1 cellular context compared by ENCODE assay signal in genomic region chrX:129905787-129906580, GRCh38.
TF ChIP-seq lines count a peak whose summit lies in the region.

A gene with protein sequence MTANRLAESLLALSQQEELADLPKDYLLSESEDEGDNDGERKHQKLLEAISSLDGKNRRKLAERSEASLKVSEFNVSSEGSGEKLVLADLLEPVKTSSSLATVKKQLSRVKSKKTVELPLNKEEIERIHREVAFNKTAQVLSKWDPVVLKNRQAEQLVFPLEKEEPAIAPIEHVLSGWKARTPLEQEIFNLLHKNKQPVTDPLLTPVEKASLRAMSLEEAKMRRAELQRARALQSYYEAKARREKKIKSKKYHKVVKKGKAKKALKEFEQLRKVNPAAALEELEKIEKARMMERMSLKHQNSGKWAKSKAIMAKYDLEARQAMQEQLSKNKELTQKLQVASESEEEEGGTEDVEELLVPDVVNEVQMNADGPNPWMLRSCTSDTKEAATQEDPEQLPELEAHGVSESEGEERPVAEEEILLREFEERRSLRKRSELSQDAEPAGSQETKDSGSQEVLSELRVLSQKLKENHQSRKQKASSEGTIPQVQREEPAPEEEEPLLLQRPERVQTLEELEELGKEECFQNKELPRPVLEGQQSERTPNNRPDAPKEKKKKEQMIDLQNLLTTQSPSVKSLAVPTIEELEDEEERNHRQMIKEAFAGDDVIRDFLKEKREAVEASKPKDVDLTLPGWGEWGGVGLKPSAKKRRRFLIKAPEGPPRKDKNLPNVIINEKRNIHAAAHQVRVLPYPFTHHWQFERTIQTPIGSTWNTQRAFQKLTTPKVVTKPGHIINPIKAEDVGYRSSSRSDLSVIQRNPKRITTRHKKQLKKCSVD (plus strand): TSS chrX:129906164. CDS start chrX:129906211, 47 bp downstream.

TF ChIP-seq in HepG2, 621 proteins besides CTCF, POLR2A, EP300 and RAD21 (continued from another document and continues in another):
- TF ChIP-seq FOXP4 (CRISPR knock-in tag; IDR thresholded peaks at IDR 0.05) (peak; percentile 32), ARNT2 (CRISPR knock-in tag; IDR thresholded peaks at IDR 0.05; ENCODE audit: low read depth) (peak; percentile 66; the same call in 1 of the 2 replicates), HCFC1 (IDR thresholded peaks at IDR 0.05; ENCODE audit: low read depth, low read length) (0 out of 2 replicates have a peak, but pooled peaks have one; percentile 8), NONO (IDR thresholded peaks at IDR 0.05) (no peak), NONO (CRISPR knock-in tag; conservative IDR thresholded peaks at IDR 0.05) (peak; percentile 67), SAP130 (CRISPR knock-in tag; IDR thresholded peaks at IDR 0.05; ENCODE audit: low read depth) (peak; percentile 93), HES4 (CRISPR knock-in tag; IDR thresholded peaks at IDR 0.05; ENCODE audit: borderline replicate concordance) (0 out of 2 replicates have a peak, but pooled peaks have one; percentile 34), NFAT5 (CRISPR knock-in tag; IDR thresholded peaks at IDR 0.05) (0 out of 2 replicates have a peak, but pooled peaks have one; percentile 26), MXI1 (IDR thresholded peaks at IDR 0.05; ENCODE audit: borderline replicate concordance, low read depth, low read length) (peak; percentile 81; the same call in 1 of the 3 replicates), KLF16 (CRISPR knock-in tag; IDR thresholded peaks at IDR 0.05) (peak in 1 of 2 experiments; percentile 22; a peak in 1 of 4 replicates), ZFP91 (CRISPR knock-in tag; IDR thresholded peaks at IDR 0.05; ENCODE audit: borderline replicate concordance) (peak; percentile 31; the same call in 1 of the 2 replicates), GABPB1 (CRISPR knock-in tag; IDR thresholded peaks at IDR 0.05) (peak; percentile 95), HINFP (CRISPR knock-in tag; IDR thresholded peaks at IDR 0.05; ENCODE audit: low read depth) (0 out of 2 replicates have a peak, but pooled peaks have one; percentile 19), SIX1 (CRISPR knock-in tag; IDR thresholded peaks at IDR 0.05; ENCODE audit: borderline replicate concordance) (no peak), REPIN1 (CRISPR knock-in tag; IDR thresholded peaks at IDR 0.05; ENCODE audit: borderline replicate concordance, low read depth) (peak; percentile 39; the same call in 1 of the 2 replicates), TFAP4 (IDR thresholded peaks at IDR 0.05; ENCODE audit: borderline replicate concordance, low read depth) (peak; percentile 27; the same call in 1 of the 2 replicates), HMG20B (CRISPR knock-in tag; conservative IDR thresholded peaks at IDR 0.05) (no peak), ETV5 (CRISPR knock-in tag; IDR thresholded peaks at IDR 0.05; ENCODE audit: borderline replicate concordance) (peak; percentile 49; the same call in 1 of the 2 replicates), ZFY (CRISPR knock-in tag; IDR thresholded peaks at IDR 0.05) (peak; percentile 81)
- TF ChIP-seq, protein P1, sequence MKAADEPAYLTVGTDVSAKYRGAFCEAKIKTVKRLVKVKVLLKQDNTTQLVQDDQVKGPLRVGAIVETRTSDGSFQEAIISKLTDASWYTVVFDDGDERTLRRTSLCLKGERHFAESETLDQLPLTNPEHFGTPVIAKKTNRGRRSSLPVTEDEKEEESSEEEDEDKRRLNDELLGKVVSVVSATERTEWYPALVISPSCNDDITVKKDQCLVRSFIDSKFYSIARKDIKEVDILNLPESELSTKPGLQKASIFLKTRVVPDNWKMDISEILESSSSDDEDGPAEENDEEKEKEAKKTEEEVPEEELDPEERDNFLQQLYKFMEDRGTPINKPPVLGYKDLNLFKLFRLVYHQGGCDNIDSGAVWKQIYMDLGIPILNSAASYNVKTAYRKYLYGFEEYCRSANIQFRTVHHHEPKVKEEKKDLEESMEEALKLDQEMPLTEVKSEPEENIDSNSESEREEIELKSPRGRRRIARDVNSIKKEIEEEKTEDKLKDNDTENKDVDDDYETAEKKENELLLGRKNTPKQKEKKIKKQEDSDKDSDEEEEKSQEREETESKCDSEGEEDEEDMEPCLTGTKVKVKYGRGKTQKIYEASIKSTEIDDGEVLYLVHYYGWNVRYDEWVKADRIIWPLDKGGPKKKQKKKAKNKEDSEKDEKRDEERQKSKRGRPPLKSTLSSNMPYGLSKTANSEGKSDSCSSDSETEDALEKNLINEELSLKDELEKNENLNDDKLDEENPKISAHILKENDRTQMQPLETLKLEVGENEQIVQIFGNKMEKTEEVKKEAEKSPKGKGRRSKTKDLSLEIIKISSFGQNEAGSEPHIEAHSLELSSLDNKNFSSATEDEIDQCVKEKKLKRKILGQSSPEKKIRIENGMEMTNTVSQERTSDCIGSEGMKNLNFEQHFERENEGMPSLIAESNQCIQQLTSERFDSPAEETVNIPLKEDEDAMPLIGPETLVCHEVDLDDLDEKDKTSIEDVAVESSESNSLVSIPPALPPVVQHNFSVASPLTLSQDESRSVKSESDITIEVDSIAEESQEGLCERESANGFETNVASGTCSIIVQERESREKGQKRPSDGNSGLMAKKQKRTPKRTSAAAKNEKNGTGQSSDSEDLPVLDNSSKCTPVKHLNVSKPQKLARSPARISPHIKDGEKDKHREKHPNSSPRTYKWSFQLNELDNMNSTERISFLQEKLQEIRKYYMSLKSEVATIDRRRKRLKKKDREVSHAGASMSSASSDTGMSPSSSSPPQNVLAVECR (CRISPR knock-in tag; IDR thresholded peaks at IDR 0.05; ENCODE audit: borderline replicate concordance): peak; percentile 70; the same call in 1 of the 2 replicates
- TF ChIP-seq, protein P2, sequence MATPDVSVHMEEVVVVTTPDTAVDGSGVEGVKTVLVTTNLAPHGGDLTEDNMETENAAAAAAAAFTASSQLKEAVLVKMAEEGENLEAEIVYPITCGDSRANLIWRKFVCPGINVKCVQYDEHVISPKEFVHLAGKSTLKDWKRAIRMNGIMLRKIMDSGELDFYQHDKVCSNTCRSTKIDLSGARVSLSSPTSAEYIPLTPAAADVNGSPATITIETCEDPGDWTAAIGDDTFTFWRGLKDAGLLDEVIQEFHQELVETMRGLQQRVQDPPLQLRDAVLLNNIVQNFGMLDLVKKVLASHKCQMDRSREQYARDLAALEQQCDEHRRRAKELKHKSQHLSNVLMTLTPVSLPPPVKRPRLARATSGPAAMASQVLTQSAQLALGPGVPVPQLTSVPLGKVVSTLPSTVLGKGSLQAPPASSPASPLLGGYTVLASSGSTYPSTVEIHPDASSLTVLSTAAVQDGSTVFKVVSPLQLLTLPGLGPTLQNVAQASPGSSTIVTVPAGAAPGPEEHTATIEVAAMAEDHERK (CRISPR knock-in tag; IDR thresholded peaks at IDR 0.05; ENCODE audit: low read depth): peak; percentile 61; the same call in 1 of the 2 replicates
- TF ChIP-seq, protein P3, sequence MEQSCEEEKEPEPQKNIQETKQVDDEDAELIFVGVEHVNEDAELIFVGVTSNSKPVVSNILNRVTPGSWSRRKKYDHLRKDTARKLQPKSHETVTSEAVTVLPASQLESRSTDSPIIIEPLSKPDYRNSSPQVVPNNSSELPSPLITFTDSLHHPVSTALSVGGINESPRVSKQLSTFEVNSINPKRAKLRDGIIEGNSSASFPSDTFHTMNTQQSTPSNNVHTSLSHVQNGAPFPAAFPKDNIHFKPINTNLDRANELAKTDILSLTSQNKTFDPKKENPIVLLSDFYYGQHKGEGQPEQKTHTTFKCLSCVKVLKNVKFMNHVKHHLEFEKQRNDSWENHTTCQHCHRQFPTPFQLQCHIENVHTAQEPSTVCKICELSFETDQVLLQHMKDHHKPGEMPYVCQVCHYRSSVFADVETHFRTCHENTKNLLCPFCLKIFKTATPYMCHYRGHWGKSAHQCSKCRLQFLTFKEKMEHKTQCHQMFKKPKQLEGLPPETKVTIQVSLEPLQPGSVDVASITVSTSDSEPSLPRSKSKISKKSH (CRISPR knock-in tag; IDR thresholded peaks at IDR 0.05; ENCODE audit: borderline replicate concordance): 0 out of 2 replicates have a peak, but pooled peaks have one; percentile 45
- TF ChIP-seq, protein P4, sequence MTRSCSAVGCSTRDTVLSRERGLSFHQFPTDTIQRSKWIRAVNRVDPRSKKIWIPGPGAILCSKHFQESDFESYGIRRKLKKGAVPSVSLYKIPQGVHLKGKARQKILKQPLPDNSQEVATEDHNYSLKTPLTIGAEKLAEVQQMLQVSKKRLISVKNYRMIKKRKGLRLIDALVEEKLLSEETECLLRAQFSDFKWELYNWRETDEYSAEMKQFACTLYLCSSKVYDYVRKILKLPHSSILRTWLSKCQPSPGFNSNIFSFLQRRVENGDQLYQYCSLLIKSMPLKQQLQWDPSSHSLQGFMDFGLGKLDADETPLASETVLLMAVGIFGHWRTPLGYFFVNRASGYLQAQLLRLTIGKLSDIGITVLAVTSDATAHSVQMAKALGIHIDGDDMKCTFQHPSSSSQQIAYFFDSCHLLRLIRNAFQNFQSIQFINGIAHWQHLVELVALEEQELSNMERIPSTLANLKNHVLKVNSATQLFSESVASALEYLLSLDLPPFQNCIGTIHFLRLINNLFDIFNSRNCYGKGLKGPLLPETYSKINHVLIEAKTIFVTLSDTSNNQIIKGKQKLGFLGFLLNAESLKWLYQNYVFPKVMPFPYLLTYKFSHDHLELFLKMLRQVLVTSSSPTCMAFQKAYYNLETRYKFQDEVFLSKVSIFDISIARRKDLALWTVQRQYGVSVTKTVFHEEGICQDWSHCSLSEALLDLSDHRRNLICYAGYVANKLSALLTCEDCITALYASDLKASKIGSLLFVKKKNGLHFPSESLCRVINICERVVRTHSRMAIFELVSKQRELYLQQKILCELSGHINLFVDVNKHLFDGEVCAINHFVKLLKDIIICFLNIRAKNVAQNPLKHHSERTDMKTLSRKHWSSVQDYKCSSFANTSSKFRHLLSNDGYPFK (CRISPR knock-in tag; IDR thresholded peaks at IDR 0.05; ENCODE audit: borderline replicate concordance): peak; percentile 25; the same call in 1 of the 2 replicates
